In genomic region chr1:35386954-35387353, GRCh38 we compare ENCODE assay signal across 18 cellular contexts.
DNase-seq lines count a peak whose midpoint lies in the region; ATAC-seq and TF ChIP-seq lines count a peak whose summit lies in the region.
"Had no signal": no experiment of that assay in that cellular context is flagged by ENCODE, and none has a peak within 500 bp of the region (broad histone marks: within the 10 kb centered on the region; RNA-seq: fewer than 3 reads in every experiment).

No MANE protein-coding gene starts in this region.

- H3K27me3 ChIP-seq in HUES6 (ENCODE audit: control insufficient read depth, insufficient read depth, low read length) (no peaks in the 10 kb centered on the region), neutrophil (no peaks in the 10 kb centered on the region), Peyer's patch (no peaks in the 10 kb centered on the region)

- TF ChIP-seq CTCF in NB4 (IDR thresholded peaks at IDR 0.05; ENCODE audit: low read depth, low read length) (no peak), neutrophil (IDR thresholded peaks at IDR 0.05) (no peak), Peyer's patch (IDR thresholded peaks at IDR 0.05) (no peak)

- H3K27ac ChIP-seq in HUES6 (ENCODE audit: low read depth, low read length) = peak overlapping the region; percentile 8; the same call in 1 of the 2 replicates
- H3K27ac ChIP-seq in neutrophil = peak overlapping the region; percentile 76
- H3K27ac ChIP-seq in Peyer's patch = no peak overlapping the region
- H3K27ac ChIP-seq: KMS-11 had no signal

- H3K4me1 ChIP-seq in HUES6 (ENCODE audit: control insufficient read depth, insufficient read depth, low read length) (peaks cover 19% of the 10 kb centered on the region), neutrophil (ENCODE audit: control insufficient read depth in 1 of 2, insufficient read depth in 1 of 2, low read depth in 1 of 2, low read length in 1 of 2) (peaks cover 38 to 45% of the 10 kb centered on the region in 2 experiments), Peyer's patch (no peaks in the 10 kb centered on the region)

- H3K9me3 ChIP-seq in HUES6 (ENCODE audit: control insufficient read depth, insufficient read depth, low read depth, low read length) (peaks cover 6% of the 10 kb centered on the region; the same call in 1 of the 2 replicates), neutrophil (no peaks in the 10 kb centered on the region), Peyer's patch (no peaks in the 10 kb centered on the region)

- no peak for ATAC-seq in GM19455 (IDR thresholded peaks at IDR 0.05; ENCODE audit: unreplicated experiment)
- ATAC-seq: Panc1 had no signal

- H3K9ac ChIP-seq in HUES6 (ENCODE audit: low read length) = no peak overlapping the region
- H3K9ac ChIP-seq: KMS-11 had no signal

- no peak for TF ChIP-seq POLR2A in NB4 (IDR thresholded peaks at IDR 0.05; ENCODE audit: extremely low read depth, insufficient read length)
- no peak for TF ChIP-seq POLR2A in Peyer's patch (IDR thresholded peaks at IDR 0.05)

- DNase-seq in NB4 (ENCODE audit: low read depth) (peak; percentile 70), SIG-M5 treated with dmso at 0.1 percent for 504 hours (lab: John Stamatoyannopoulos, UW; ENCODE audit: unreplicated experiment) (peak; percentile 30), anterior cingulate cortex (lab: John Stamatoyannopoulos, UW) (no peak), Peyer's patch (no peak)
- no peak for DNase-seq in stimulated activated naive CD4-positive, alpha-beta T cell treated with Interleukin-2 at 50 U/mL for 16 hours (lab: John Stamatoyannopoulos, UW)
- DNase-seq: CD4-positive, alpha-beta T cell; NCI-H1048; NCI-H1417 treated with DMSO at 0.1 percent for 48 hours; NCI-H187; NCI-H446; NCI-H526; SW 1271; T-helper 2 cell had no signal

- H3K4me3 ChIP-seq in HUES6 (ENCODE audit: low read depth, low read length) (no peak overlapping the region), NB4 (ENCODE audit: low read depth, low read length) (no peak overlapping the region), neutrophil (ENCODE audit: low read depth in 1 of 2, low read length in 1 of 2) (no peak overlapping the region), Peyer's patch (no peak overlapping the region)

- H3K36me3 ChIP-seq in HUES6 (ENCODE audit: control insufficient read depth, insufficient read depth, low read length) (peaks cover 49% of the 10 kb centered on the region), neutrophil (no peaks in the 10 kb centered on the region), Peyer's patch (peaks cover 0 to 48% (median 0%) of the 10 kb centered on the region in 3 donors)

Comparison
In these comparisons a context has a peak if more than half of its experiments do, and no peak if none do; other contexts are left out.
1. H3K27ac ChIP-seq: peak in HUES6 (single experiment) and neutrophil (single experiment); none in Peyer's patch (0 of 4).
2. DNase-seq: peak in NB4 (single experiment) and SIG-M5 treated with dmso at 0.1 percent for 504 hours (single experiment); none in anterior cingulate cortex (0 of 58), Peyer's patch (0 of 3) and stimulated activated naive CD4-positive, alpha-beta T cell treated with Interleukin-2 at 50 U/mL for 16 hours (single experiment).